In genomic region chr6:14719273-14719672, GRCh38 we compare ENCODE assay signal across 1 cellular context.
TF ChIP-seq lines count a peak whose summit lies in the region.

No MANE protein-coding gene starts in this region.

TF ChIP-seq in HepG2, 621 proteins besides CTCF, POLR2A, EP300 and RAD21 (continued from another document):
- TF ChIP-seq CEBPZ (IDR thresholded peaks at IDR 0.05; ENCODE audit: low read length) = no peak
